Comparison of ENCODE assay signal across 1 cellular context in genomic region chr19:19033426-19034203, GRCh38.
TF ChIP-seq lines count a peak whose summit lies in the region.

ARMC6 (plus strand) TSS chr19:19033603; CDS start chr19:19034210, 607 bp downstream.
SUGP2 (minus strand) TSS chr19:19033517; CDS start chr19:19031071, 2,446 bp downstream.

TF ChIP-seq in SK-N-SH, 30 proteins besides CTCF, POLR2A, EP300 and RAD21 (continued from another document):
- no peak for TF ChIP-seq USF2 (IDR thresholded peaks at IDR 0.05; ENCODE audit: borderline replicate concordance, low read depth, low read length)
- no peak for TF ChIP-seq MEF2A (IDR thresholded peaks at IDR 0.05; ENCODE audit: borderline replicate concordance, low read depth)
- TF ChIP-seq IRF3 (IDR thresholded peaks at IDR 0.05; ENCODE audit: low read depth, low read length): no peak
- no peak for TF ChIP-seq RFX5 (IDR thresholded peaks at IDR 0.05; ENCODE audit: low read length)
- peak; percentile 99 for TF ChIP-seq SIN3A (IDR thresholded peaks at IDR 0.05; ENCODE audit: borderline replicate concordance, low read depth, low read length)
- TF ChIP-seq NFIC (IDR thresholded peaks at IDR 0.05; ENCODE audit: borderline replicate concordance): no peak
- no peak for TF ChIP-seq JUND (IDR thresholded peaks at IDR 0.05)
- TF ChIP-seq POLR2AphosphoS5 (IDR thresholded peaks at IDR 0.05; ENCODE audit: low read depth, low read length): peak; percentile 34; the same call in 1 of the 2 replicates
- TF ChIP-seq CHD2 (IDR thresholded peaks at IDR 0.05; ENCODE audit: low read length, partially characterized antibody): no peak
- TF ChIP-seq YY1 (IDR thresholded peaks at IDR 0.05; ENCODE audit: low read depth): no peak
- TF ChIP-seq FOXJ3 (CRISPR knock-in tag; IDR thresholded peaks at IDR 0.05): no peak
- no peak for TF ChIP-seq GABPA (IDR thresholded peaks at IDR 0.05; ENCODE audit: low read depth)
- TF ChIP-seq ZBTB33 (IDR thresholded peaks at IDR 0.05; ENCODE audit: borderline replicate concordance, low read depth): peak; percentile 73; the same call in 1 of the 2 replicates
